19 cellular contexts compared by ENCODE assay signal in genomic region chr3:6508410-6508759, GRCh38.
"Had no signal": no experiment of that assay in that cellular context is flagged by ENCODE, and none has a peak within 500 bp of the region (broad histone marks: within the 10 kb centered on the region; RNA-seq: fewer than 3 reads in every experiment).

No MANE protein-coding gene starts in this region.

- ATAC-seq: activated naive CD4-positive, alpha-beta T cell treated with anti-CD3 and anti-CD28 coated beads, Interleukin-2, amount 50 U/mL, for 72 hours; naive thymus-derived CD4-positive, alpha-beta T cell had no signal

- H3K4me3 ChIP-seq: colonic mucosa, dorsolateral prefrontal cortex, lung, thoracic aorta had no signal

- H3K36me3 ChIP-seq: colonic mucosa, thoracic aorta had no signal

- H3K9me3 ChIP-seq: colonic mucosa, thoracic aorta had no signal

- H3K27me3 Mint-ChIP-seq: central memory CD8-positive, alpha-beta T cell; naive thymus-derived CD4-positive, alpha-beta T cell had no signal

- H3K36me3 Mint-ChIP-seq: activated naive CD4-positive, alpha-beta T cell treated with anti-CD3 and anti-CD28 coated beads, Interleukin-2, amount 50 U/mL, for 72 hours had no signal

- H3K27me3 ChIP-seq: colonic mucosa had no signal

- H3K4me1 ChIP-seq: colonic mucosa had no signal

- H3K4me1 Mint-ChIP-seq: central memory CD8-positive, alpha-beta T cell had no signal

- H3K4me3 Mint-ChIP-seq: central memory CD8-positive, alpha-beta T cell; type B pancreatic cell had no signal

- H3K27ac Mint-ChIP-seq: activated naive CD4-positive, alpha-beta T cell treated with anti-CD3 and anti-CD28 coated beads, Interleukin-2, amount 50 U/mL, for 72 hours; naive thymus-derived CD4-positive, alpha-beta T cell; type B pancreatic cell had no signal

- DNase-seq: activated CD4-positive, alpha-beta T cell treated with anti-CD3 and anti-CD28 coated beads for 1 hour; activated gamma-delta T cell treated with Interleukin-2 at 50 U/mL for 16 hours; activated T-cell treated with anti-CD3 and anti-CD28 coated beads, Interleukin-2, amount 50 U/mL, for 1 hour; aorta; colonic mucosa; dorsolateral prefrontal cortex; foreskin fibroblast; kidney; naive thymus-derived CD4-positive, alpha-beta T cell; retina; stimulated activated CD4-positive, alpha-beta T cell treated with anti-CD3 and anti-CD28 coated beads, Interleukin-4, amount 100 ng/mL, for 24 hours; stimulated activated naive CD4-positive, alpha-beta T cell treated with Interleukin-2 at 50 U/mL for 16 hours; T-helper 9 cell had no signal

- H3K27ac ChIP-seq: colonic mucosa, dorsolateral prefrontal cortex, epithelial cell of prostate, thoracic aorta had no signal
